Comparison of ENCODE assay signal across 8 cellular contexts in the genomic region with DNA sequence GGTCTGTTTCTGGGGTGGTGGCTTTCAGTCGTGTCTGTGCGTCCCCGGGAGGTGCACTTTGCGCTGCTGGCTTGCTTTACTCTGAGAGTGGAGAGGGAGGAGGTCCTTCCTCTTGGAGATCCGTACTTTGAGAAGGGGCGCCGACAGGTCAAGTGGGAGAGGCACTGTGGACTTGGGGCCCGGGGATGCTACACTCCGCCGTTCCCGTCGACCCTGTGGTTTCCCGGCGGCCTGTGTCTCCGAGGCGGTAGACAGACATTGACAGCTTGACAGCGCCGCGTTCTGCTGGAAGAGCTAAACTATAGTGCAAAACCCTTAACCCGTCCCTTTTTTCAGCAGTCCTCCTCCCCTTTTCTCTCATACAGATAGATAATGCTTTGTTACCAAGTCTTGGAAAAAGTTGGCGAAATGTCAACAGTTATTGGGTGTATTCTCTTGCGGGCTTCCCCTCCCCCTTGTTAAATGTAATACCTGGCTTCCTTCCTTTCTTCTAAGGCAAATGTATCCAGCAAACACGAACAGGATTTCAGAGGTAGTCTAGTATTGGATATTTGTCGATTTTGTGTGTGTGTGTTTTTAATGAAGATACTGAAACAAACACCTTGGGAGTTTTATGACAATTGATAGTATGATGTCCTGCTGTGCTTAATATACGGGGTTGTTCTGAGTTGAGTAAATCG. TPM values are rescaled to one million over a fixed set of nuclear protein-coding genes. Genes with fewer than 3 reads are reported as not detected.
DNase-seq lines count a peak whose midpoint lies in the region; ATAC-seq and TF ChIP-seq lines count a peak whose summit lies in the region.

No MANE protein-coding gene starts in this region.

- H3K36me3 ChIP-seq in upper lobe of right lung: peaks cover 3% of the 10 kb centered on the region

- DNase-seq in AG04449 (ENCODE audit: low read depth, low spot score): no peak
- peak; percentile 51 for DNase-seq in NOMO-1 treated with DMSO at 0.1 percent for 48 hours (lab: John Stamatoyannopoulos, UW; ENCODE audit: unreplicated experiment)
- DNase-seq in activated T-helper 1 cell treated with Interleukin-2 at 50 U/mL for 16 hours (ENCODE audit: low read depth): peak; percentile 2
- DNase-seq in fibroblast of pulmonary artery (ENCODE audit: low read depth): peak; percentile 63
- peak; percentile 19 for DNase-seq in natural killer cell
- peak; percentile 72 for DNase-seq in upper lobe of right lung

- POLR2A ChIA-PET in AG04449 (lab: Yijun Ruan, JAX): interaction anchor here (0.6 to 8.1 kb wide), 17 partner anchors 10 to 266 kb away, joined by 3 to 99 read pairs (median 10); no protein-coding TSS in a partner anchor

- no peaks in the 10 kb centered on the region for H3K9me3 ChIP-seq in upper lobe of right lung

- H3K4me3 ChIP-seq in AG04449 (ENCODE audit: low read depth, low read length): peak overlapping the region; percentile 91
- peak overlapping the region; percentile 78 for H3K4me3 ChIP-seq in fibroblast of pulmonary artery (replicated peaks; ENCODE audit: low read depth, low read length)
- peak overlapping the region; percentile 97 for H3K4me3 ChIP-seq in upper lobe of right lung

- CTCF ChIA-PET in AG04449 (lab: Yijun Ruan, JAX): interaction anchor here (0.5 to 4.6 kb wide), 19 partner anchors 10 to 307 kb away, joined by 3 to 57 read pairs (median 8); no protein-coding TSS in a partner anchor

- no peaks in the 10 kb centered on the region for H3K9me3 Mint-ChIP-seq in natural killer cell

- peaks cover 30 to 32% of the 10 kb centered on the region in 2 donors for H3K27me3 Mint-ChIP-seq in natural killer cell (ENCODE audit: low read depth in 2 of 2)

- peak overlapping the region; percentile 90 for H3K27ac ChIP-seq in upper lobe of right lung

- peaks cover 36 to 38% of the 10 kb centered on the region in 2 donors for H3K4me1 Mint-ChIP-seq in natural killer cell

- peaks cover 56% of the 10 kb centered on the region for H3K4me1 ChIP-seq in upper lobe of right lung

- TF ChIP-seq CTCF in AG04449 (IDR thresholded peaks at IDR 0.05; ENCODE audit: insufficient read depth, low read length, missing control alignments) (no peak), fibroblast of pulmonary artery (IDR thresholded peaks at IDR 0.05; ENCODE audit: low read length, missing control alignments) (no peak), natural killer cell (IDR thresholded peaks at IDR 0.05) (no peak), upper lobe of right lung (IDR thresholded peaks at IDR 0.05) (no peak)

- no peaks in the 10 kb centered on the region for H3K36me3 Mint-ChIP-seq in natural killer cell

- peak overlapping the region; percentile 96 for H3K4me3 Mint-ChIP-seq in natural killer cell

- intact Hi-C loops in natural killer cell (cut with micrococcal nuclease) (loop anchor here (1.0 to 10.0 kb wide), 3 partner anchors 44 to 236 kb away; partner anchors contain the start of gene RPS27L), upper lobe of right lung (cut with DNase I) (loop anchor here (5.0 kb wide), 1 partner anchor 43 kb away; no protein-coding TSS in a partner anchor)

- peak; percentile 7 for ATAC-seq in GM21825 (IDR thresholded peaks at IDR 0.05; ENCODE audit: unreplicated experiment)
- peak; percentile 19 to 33 (median 22) for ATAC-seq in natural killer cell
- ATAC-seq in upper lobe of right lung: peak; percentile 8
- no peak for ATAC-seq in HG03039 (IDR thresholded peaks at IDR 0.05; ENCODE audit: unreplicated experiment)

- H3K27ac Mint-ChIP-seq in natural killer cell: peak overlapping the region; percentile 77 to 85

- peaks cover 12% of the 10 kb centered on the region for H3K27me3 ChIP-seq in upper lobe of right lung

RNA-seq across cellular contexts. Expression of gene TPM1, which starts 6.6 kb away (rescaled TPM):
- total RNA-seq in natural killer cell: 10 to 100 TPM; 21.5 to 33.0 (median 25.6) TPM
- 229 TPM for total RNA-seq in upper lobe of right lung
